In the genomic region with DNA sequence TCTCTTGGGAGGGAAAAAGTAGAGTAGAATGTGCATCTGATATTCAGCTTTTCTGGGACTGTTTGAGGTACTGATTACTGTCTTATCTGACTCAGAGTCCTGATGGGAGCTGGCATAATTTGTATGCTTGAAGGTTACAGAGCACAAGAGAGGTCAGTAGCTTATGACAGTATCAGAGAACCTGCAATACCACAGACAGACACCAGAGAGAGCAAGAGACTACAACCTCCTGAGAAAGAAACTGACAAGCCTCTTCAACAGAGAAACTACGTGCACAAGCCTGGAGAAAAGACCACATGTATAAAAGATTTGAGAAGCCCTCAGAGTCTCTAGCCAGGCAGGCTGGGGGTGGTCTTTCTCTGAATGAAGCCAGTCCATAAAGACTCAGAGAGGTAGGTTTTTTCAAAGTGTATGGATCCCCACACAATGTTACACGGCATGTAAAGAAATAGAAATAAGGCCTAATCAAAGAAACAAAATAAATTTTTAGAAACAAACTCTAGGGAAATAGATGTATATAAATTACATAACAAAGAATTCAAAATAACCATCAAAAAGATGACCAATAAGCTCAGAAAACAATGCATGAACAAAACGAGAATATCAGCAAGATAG, we compare ENCODE assay signal across 8 cellular contexts.
DNase-seq lines count a peak whose midpoint lies in the region; ATAC-seq and TF ChIP-seq lines count a peak whose summit lies in the region.

No MANE protein-coding gene starts in this region.

- H3K23me2 ChIP-seq in H9 (ENCODE audit: insufficient read length, low read depth, low read length, poor library complexity, severe bottlenecking) = no peaks in the 10 kb centered on the region

- H4K20me1 ChIP-seq in DND-41 (ENCODE audit: insufficient read depth, low read length) (no peaks in the 10 kb centered on the region), H9 (ENCODE audit: control insufficient read depth, insufficient read depth, insufficient read length) (no peaks in the 10 kb centered on the region), smooth muscle cell (ENCODE audit: low read depth) (no peaks in the 10 kb centered on the region)

- H3K4me2 ChIP-seq in DND-41 (ENCODE audit: insufficient read depth, low read length) (no peak overlapping the region), H9 (ENCODE audit: insufficient read depth, insufficient read length, low read length) (no peak overlapping the region), smooth muscle cell (no peak overlapping the region)

- H3K18ac ChIP-seq in H9 (ENCODE audit: insufficient read length, low read depth, low read length) = no peak overlapping the region

- no peak overlapping the region for H3K9ac ChIP-seq in DND-41 (ENCODE audit: low read depth, low read length)
- no peak overlapping the region for H3K9ac ChIP-seq in H9 (ENCODE audit: extremely low read depth, insufficient read length, low read length)
- H3K9ac ChIP-seq in SK-N-MC (ENCODE audit: insufficient read length) = no peak overlapping the region
- H3K9ac ChIP-seq in smooth muscle cell (ENCODE audit: low read depth) = no peak overlapping the region

- H4K91ac ChIP-seq in H9 (ENCODE audit: insufficient read length, low read depth, low read length) = no peak overlapping the region

- H3K27ac Mint-ChIP-seq in H9 (no peak overlapping the region), Calu3 (ENCODE audit: unreplicated experiment) (no peak overlapping the region)

- CTCF ChIA-PET in Calu3 (lab: Charles Lee) = no interaction called here

- peak; percentile 78 for TF ChIP-seq CTCF in DND-41 (IDR thresholded peaks at IDR 0.05; ENCODE audit: borderline replicate concordance, extremely low read depth, low read length, poor library complexity, severe bottlenecking)
- TF ChIP-seq CTCF in H9 (conservative IDR thresholded peaks at IDR 0.05) = peak; percentile 91
- TF ChIP-seq CTCF in NB4 (IDR thresholded peaks at IDR 0.05; ENCODE audit: low read depth, low read length) = peak; percentile 77
- peak; percentile 58 for TF ChIP-seq CTCF in cardiac muscle cell (IDR thresholded peaks at IDR 0.05; ENCODE audit: low read depth, low read length)
- TF ChIP-seq CTCF in smooth muscle cell (IDR thresholded peaks at IDR 0.05; ENCODE audit: borderline replicate concordance, insufficient read depth, poor library complexity, severe bottlenecking) = peak; percentile 76
- TF ChIP-seq CTCF in Calu3 (IDR thresholded peaks at IDR 0.05; ENCODE audit: unreplicated experiment) = no peak

- no peaks in the 10 kb centered on the region for H3K4me1 ChIP-seq in DND-41 (ENCODE audit: insufficient read depth, low read length)
- H3K4me1 ChIP-seq in H9 (ENCODE audit: insufficient read depth, low read length) = no peaks in the 10 kb centered on the region
- peaks cover 15% of the 10 kb centered on the region for H3K4me1 ChIP-seq in cardiac muscle cell (ENCODE audit: low read depth)
- no peaks in the 10 kb centered on the region for H3K4me1 ChIP-seq in smooth muscle cell (ENCODE audit: low read depth)

- no peak overlapping the region for H2AK5ac ChIP-seq in H9 (ENCODE audit: insufficient read length, low read length)

- H3K14ac ChIP-seq in H9 (ENCODE audit: insufficient read depth, low read length) = no peak overlapping the region

- H3K79me2 ChIP-seq in DND-41 (ENCODE audit: insufficient read depth, low read length) = no peaks in the 10 kb centered on the region
- no peaks in the 10 kb centered on the region for H3K79me2 ChIP-seq in H9 (ENCODE audit: insufficient read depth, low read length)
- no peaks in the 10 kb centered on the region for H3K79me2 ChIP-seq in smooth muscle cell (ENCODE audit: low read depth)

- no TSS peak for BruUV-seq in Calu3 (replicated peaks; lab: Mats Ljungman, UMichigan)

- DNase-seq in DND-41 (peak; percentile 20), H9 (peak; percentile 70), NB4 (ENCODE audit: low read depth) (peak; percentile 64), SK-N-MC (ENCODE audit: low read depth, low spot score) (peak; percentile 63), cardiac muscle cell (ENCODE audit: low read depth in 1 of 2, low spot score in 1 of 2) (peak; percentile 49 to 84), smooth muscle cell (lab: John Stamatoyannopoulos, UW; ENCODE audit: unreplicated experiment) (no peak), Calu3 (no peak)

- no peak overlapping the region for H4K5ac ChIP-seq in H9 (ENCODE audit: insufficient read length, low read depth, low read length)

- H2BK15ac ChIP-seq in H9 (ENCODE audit: low read depth, low read length) = no peak overlapping the region

- no peak overlapping the region for H3K23ac ChIP-seq in H9 (ENCODE audit: insufficient read length, low read depth, low read length)

- peaks cover 18 to 27% of the 10 kb centered on the region in 2 experiments for H3K4me1 Mint-ChIP-seq in H9
- H3K4me1 Mint-ChIP-seq in Calu3 (ENCODE audit: low read depth, unreplicated experiment) = no peaks in the 10 kb centered on the region

- no peak overlapping the region for H3K4me3 ChIP-seq in DND-41 (ENCODE audit: low read depth in 1 of 2, low read length in 2 of 2)
- H3K4me3 ChIP-seq in NB4 (ENCODE audit: low read depth, low read length) = no peak overlapping the region
- no peak overlapping the region for H3K4me3 ChIP-seq in SK-N-MC
- H3K4me3 ChIP-seq in cardiac muscle cell = no peak overlapping the region
- no peak overlapping the region for H3K4me3 ChIP-seq in smooth muscle cell

- no peaks in the 10 kb centered on the region for H3K79me1 ChIP-seq in H9 (ENCODE audit: insufficient read depth, low read depth, low read length, poor library complexity, severe bottlenecking)

- H3K9me3 ChIP-seq in DND-41 (ENCODE audit: insufficient read depth, low read length, severe bottlenecking) (no peaks in the 10 kb centered on the region), H9 (ENCODE audit: control insufficient read depth, low read depth, low read length) (no peaks in the 10 kb centered on the region), SK-N-MC (ENCODE audit: low read depth, low read length) (no peaks in the 10 kb centered on the region), cardiac muscle cell (ENCODE audit: low read depth) (no peaks in the 10 kb centered on the region), smooth muscle cell (replicated peaks; ENCODE audit: low read depth) (no peaks in the 10 kb centered on the region)

- TF ChIP-seq POLR2A in NB4 (IDR thresholded peaks at IDR 0.05; ENCODE audit: extremely low read depth, insufficient read length) = no peak

- no peaks in the 10 kb centered on the region for H3K9me3 Mint-ChIP-seq in H9
- H3K9me3 Mint-ChIP-seq in Calu3 (ENCODE audit: low read depth, unreplicated experiment) = peaks cover 14% of the 10 kb centered on the region

- H3K36me3 ChIP-seq in DND-41 (ENCODE audit: insufficient read depth, low read length) (no peaks in the 10 kb centered on the region), SK-N-MC (ENCODE audit: insufficient read depth, low read length) (no peaks in the 10 kb centered on the region), cardiac muscle cell (no peaks in the 10 kb centered on the region), smooth muscle cell (ENCODE audit: low read depth) (no peaks in the 10 kb centered on the region)

- no peak overlapping the region for H2BK20ac ChIP-seq in H9 (ENCODE audit: low read depth, low read length, poor library complexity, severe bottlenecking)

- WGBS in H9 (ENCODE audit: extremely low coverage, insufficient read length, low lambda C conversion rate) = no CpG with 5 or more reads among the region's 3 CpGs
- 66% methylated on average over 3 of the region's 3 CpGs for WGBS in smooth muscle cell (ENCODE audit: low lambda C conversion rate)

- H2AFZ ChIP-seq in DND-41 (ENCODE audit: low read depth, low read length) = no peak overlapping the region
- no peak overlapping the region for H2AFZ ChIP-seq in H9 (ENCODE audit: low read length)
- H2AFZ ChIP-seq in smooth muscle cell (ENCODE audit: low read depth) = no peak overlapping the region

- no peak overlapping the region for H4K8ac ChIP-seq in H9 (replicated peaks; ENCODE audit: insufficient read length, low read depth, low read length)

- H2BK5ac ChIP-seq in H9 (ENCODE audit: insufficient read length, low read length) = no peak overlapping the region

- no peak overlapping the region for H3T11ph ChIP-seq in H9 (ENCODE audit: low read length)

- H3K27ac ChIP-seq in DND-41 (ENCODE audit: low read length) = no peak overlapping the region
- H3K27ac ChIP-seq in H9 (ENCODE audit: insufficient read length, low read depth, low read length) = no peak overlapping the region
- no peak overlapping the region for H3K27ac ChIP-seq in SK-N-MC
- H3K27ac ChIP-seq in cardiac muscle cell = no peak overlapping the region
- no peak overlapping the region for H3K27ac ChIP-seq in smooth muscle cell (ENCODE audit: low read depth)

- H3F3A ChIP-seq in smooth muscle cell (ENCODE audit: low read depth) = no peaks in the 10 kb centered on the region

- H3K27me3 Mint-ChIP-seq in H9 (ENCODE audit: low read depth) (no peaks in the 10 kb centered on the region), Calu3 (ENCODE audit: unreplicated experiment) (no peaks in the 10 kb centered on the region)

- ATAC-seq in DND-41 (ENCODE audit: insufficient read depth, low read depth) = peak; percentile 55; the same call in 1 of the 3 replicates
- no peak for ATAC-seq in HG03571 (IDR thresholded peaks at IDR 0.05; ENCODE audit: unreplicated experiment)

- no peak overlapping the region for H2BK120ac ChIP-seq in H9 (ENCODE audit: low read depth, low read length, poor library complexity, severe bottlenecking)

- no peak overlapping the region for H2BK12ac ChIP-seq in H9 (ENCODE audit: insufficient read length, low read depth, low read length)

- H3K4me3 Mint-ChIP-seq in H9 (no peak overlapping the region), Calu3 (ENCODE audit: low read depth, unreplicated experiment) (no peak overlapping the region)

- intact Hi-C loops in Calu3 (cut with micrococcal nuclease; ENCODE audit: unreplicated experiment) = no loop called here

- no peak overlapping the region for H3K56ac ChIP-seq in H9 (ENCODE audit: insufficient read length, low read depth, low read length)

- no peaks in the 10 kb centered on the region; a peak in 1 of 7 replicates for H3K36me3 Mint-ChIP-seq in H9 (ENCODE audit: insufficient read depth in 1 of 3, low read depth in 3 of 3)
- no peaks in the 10 kb centered on the region for H3K36me3 Mint-ChIP-seq in Calu3 (ENCODE audit: insufficient read depth, unreplicated experiment)

- no peak overlapping the region for H3K4ac ChIP-seq in H9 (ENCODE audit: low read depth, low read length)

- H3K27me3 ChIP-seq in DND-41 (ENCODE audit: insufficient read depth, low read length, poor library complexity) (no peaks in the 10 kb centered on the region), H9 (ENCODE audit: insufficient read depth, low read length) (no peaks in the 10 kb centered on the region), cardiac muscle cell (no peaks in the 10 kb centered on the region), smooth muscle cell (ENCODE audit: low read depth) (no peaks in the 10 kb centered on the region)

Comparison
In these comparisons a context has a peak if more than half of its experiments do, and no peak if none do; other contexts are left out.
1. DNase-seq: peak in DND-41 (single experiment), H9 (single experiment), NB4 (single experiment), SK-N-MC (single experiment) and cardiac muscle cell (2 of 2); none in smooth muscle cell (single experiment) and Calu3 (single experiment).